In genomic region chr19:44544031-44544430, GRCh38 we compare ENCODE assay signal across 11 cellular contexts. TPM values are rescaled to one million over a fixed set of nuclear protein-coding genes. Genes with fewer than 3 reads are reported as not detected.
"Had no signal": no experiment of that assay in that cellular context is flagged by ENCODE, and none has a peak within 500 bp of the region (broad histone marks: within the 10 kb centered on the region; RNA-seq: fewer than 3 reads in every experiment).

No MANE protein-coding gene starts in this region.

- ATAC-seq: HepG2, K562 had no signal

- H3K9ac ChIP-seq: GM23248 had no signal

- FAIRE-seq: H54, HepG2, K562 had no signal

- H3K4me3 ChIP-seq: GM23248, K562 had no signal

- H3K27ac ChIP-seq: GM23248, HL-60 had no signal

- DNase-seq: GM23248, GOT3, H9, HCEC 1CT, HFFc6, KG1 had no signal

- H2AFZ ChIP-seq: GM23248 had no signal

RNA-seq across cellular contexts. Expression of gene CEACAM20, which starts 14.6 kb away (rescaled TPM):
- total RNA-seq: GM23248, H9, HepG2, HFFc6, HT1080, K562 had no signal
- polyA plus RNA-seq: GM23248, K562 had no signal
